In genomic region chr6:20404641-20405032, GRCh38 we compare ENCODE assay signal across 1 cellular context.
TF ChIP-seq lines count a peak whose summit lies in the region.

No MANE protein-coding gene starts in this region.

TF ChIP-seq in GM23338, 12 proteins besides CTCF, POLR2A, EP300 and RAD21 (continued from another document):
- no peak for TF ChIP-seq ZNF462 (CRISPR knock-in tag; IDR thresholded peaks at IDR 0.05)
- TF ChIP-seq CREB1 (CRISPR knock-in tag; IDR thresholded peaks at IDR 0.05; ENCODE audit: low read depth), result no peak
- no peak for TF ChIP-seq ZNF114 (CRISPR knock-in tag; IDR thresholded peaks at IDR 0.05)
- TF ChIP-seq REST (IDR thresholded peaks at IDR 0.05; ENCODE audit: unreplicated experiment), result no peak
- no peak for TF ChIP-seq EZH2phosphoT487 (IDR thresholded peaks at IDR 0.05; ENCODE audit: unreplicated experiment)
- no peak for TF ChIP-seq EZH2 (IDR thresholded peaks at IDR 0.05; ENCODE audit: low read depth, unreplicated experiment)
